17 cellular contexts compared by ENCODE assay signal in genomic region chr17:1440921-1441320, GRCh38. TPM values are rescaled to one million over a fixed set of nuclear protein-coding genes. Genes with fewer than 3 reads are reported as not detected.
A peak's percentile ranks its signal among the peaks of the same experiment; 100 is the strongest.
DNase-seq lines count a peak whose midpoint lies in the region; ATAC-seq, FAIRE-seq and TF ChIP-seq lines count a peak whose summit lies in the region.
"Had no signal": no experiment of that assay in that cellular context is flagged by ENCODE, and none has a peak within 500 bp of the region (broad histone marks: within the 10 kb centered on the region; RNA-seq: fewer than 3 reads in every experiment).

No MANE protein-coding gene starts in this region.

- H2BK12ac ChIP-seq in H1 (ENCODE audit: low read depth, low read length): no peak overlapping the region
- H2BK12ac ChIP-seq in trophoblast cell (ENCODE audit: low read length): no peak overlapping the region

- WGBS in A549 (ENCODE audit: missing lambda C conversion rate): 93% methylated on average over 8 of the region's 8 CpGs
- WGBS in IMR-90 (ENCODE audit: extremely low coverage in 2 of 2, insufficient read length in 1 of 2), 2 experiments: no CpG with 5 or more reads among the region's 8 CpGs
- 93% methylated on average over 8 of the region's 8 CpGs; no CpG with 5 or more reads in 1 of the 2 experiments for WGBS in H1 (ENCODE audit: extremely low coverage in 1 of 2, insufficient coverage in 1 of 2, insufficient read length in 1 of 2, insufficient replicate concordance in 2 of 2, low coverage in 1 of 2, low lambda C conversion rate in 2 of 2, missing lambda C conversion rate in 1 of 2), 2 experiments
- WGBS in trophoblast cell (ENCODE audit: extremely low coverage, insufficient coverage, insufficient read length): no CpG with 5 or more reads among the region's 8 CpGs

- H3K4me3 ChIP-seq in A549 (no peak overlapping the region), IMR-90 (ENCODE audit: insufficient read depth, low read depth, low read length) (no peak overlapping the region), H1 (ENCODE audit: extremely low read depth in 1 of 4, insufficient read depth in 2 of 4, low read depth in 3 of 4, low read length in 4 of 4) (no peak overlapping the region), trophoblast cell (ENCODE audit: low read depth, low read length) (no peak overlapping the region)
- H3K4me3 ChIP-seq: K562 had no signal

- no peaks in the 10 kb centered on the region for H3K23me2 ChIP-seq in H1 (ENCODE audit: low read depth, low read length)

- no peak overlapping the region for H4K12ac ChIP-seq in trophoblast cell (ENCODE audit: low read depth, low read length)

- no peak overlapping the region for H4K8ac ChIP-seq in IMR-90 (ENCODE audit: low read depth in 2 of 2, low read length in 2 of 2)
- H4K8ac ChIP-seq in H1 (ENCODE audit: extremely low read depth, insufficient read depth, low read length): no peak overlapping the region
- H4K8ac ChIP-seq in trophoblast cell (ENCODE audit: low read depth, low read length): no peak overlapping the region

- TF ChIP-seq RAD21 in A549 (conservative IDR thresholded peaks at IDR 0.05 in 1 of 2, IDR thresholded peaks at IDR 0.05 in 1 of 2) (no peak), IMR-90 (IDR thresholded peaks at IDR 0.05; ENCODE audit: low read length) (no peak), H1 (IDR thresholded peaks at IDR 0.05 in 1 of 2, conservative IDR thresholded peaks at IDR 0.05 in 1 of 2; ENCODE audit: low read depth in 2 of 2, low read length in 2 of 2) (no peak)

- peaks cover 17% of the 10 kb centered on the region for H3K9me1 ChIP-seq in IMR-90 (ENCODE audit: insufficient read depth, low read length)

- H2BK120ac ChIP-seq in IMR-90 (ENCODE audit: low read depth, low read length) (no peak overlapping the region), H1 (replicated peaks; ENCODE audit: low read depth, low read length) (no peak overlapping the region), trophoblast cell (ENCODE audit: insufficient read depth, low read length, poor library complexity) (no peak overlapping the region)

- H4K20me1 ChIP-seq in IMR-90 (ENCODE audit: insufficient read depth, low read length) (peaks cover 82% of the 10 kb centered on the region), H1 (replicated peaks in 1 of 2; ENCODE audit: control insufficient read depth in 1 of 2, insufficient read depth in 2 of 2, low read length in 2 of 2) (peaks cover 6 to 8% of the 10 kb centered on the region in 2 experiments)

- H2BK20ac ChIP-seq in IMR-90 (ENCODE audit: low read depth, low read length) (no peak overlapping the region), H1 (ENCODE audit: low read length) (no peak overlapping the region)

- H3K27me3 ChIP-seq in IMR-90 (ENCODE audit: control insufficient read depth, insufficient read depth, low read length) (no peaks in the 10 kb centered on the region), H1 (replicated peaks in 1 of 4; ENCODE audit: control insufficient read depth in 3 of 4, extremely low read depth in 1 of 4, insufficient read depth in 3 of 4, low read length in 3 of 4) (no peaks in the 10 kb centered on the region), trophoblast cell (ENCODE audit: insufficient read depth, low read length) (no peaks in the 10 kb centered on the region)

- H2BK5ac ChIP-seq in IMR-90 (ENCODE audit: low read depth, low read length, poor library complexity, severe bottlenecking) (peak overlapping the region; percentile 11), H1 (ENCODE audit: low read depth, low read length) (peak overlapping the region; percentile 24; the same call in 1 of the 2 replicates), trophoblast cell (ENCODE audit: low read depth, low read length, poor library complexity) (no peak overlapping the region)

- in situ Hi-C loops in IMR-90 (cut with MboI; ENCODE audit: low sequenced_read_pairs): no loop called here

- no peak overlapping the region for H4K91ac ChIP-seq in IMR-90 (ENCODE audit: insufficient read depth, low read depth, low read length)
- no peak overlapping the region for H4K91ac ChIP-seq in H1 (replicated peaks; ENCODE audit: insufficient read length, low read length)
- no peak overlapping the region for H4K91ac ChIP-seq in trophoblast cell (ENCODE audit: low read depth, low read length)

- H3K4me2 ChIP-seq in A549 (no peak overlapping the region), IMR-90 (ENCODE audit: low read depth, low read length) (no peak overlapping the region), H1 (ENCODE audit: insufficient read depth in 1 of 2, low read depth in 2 of 2, low read length in 2 of 2) (no peak overlapping the region), trophoblast cell (ENCODE audit: low read length) (no peak overlapping the region)

- H3K18ac ChIP-seq in IMR-90 (ENCODE audit: low read depth, low read length) (no peak overlapping the region), H1 (ENCODE audit: extremely low read depth, low read length) (no peak overlapping the region), trophoblast cell (ENCODE audit: low read length) (no peak overlapping the region)

- H3K14ac ChIP-seq in IMR-90 (replicated peaks; ENCODE audit: low read depth, low read length): no peak overlapping the region
- H3K14ac ChIP-seq in H1 (ENCODE audit: insufficient read length): no peak overlapping the region
- no peak overlapping the region for H3K14ac ChIP-seq in trophoblast cell (ENCODE audit: low read length)

- POLR2A ChIA-PET in A549 (lab: Yijun Ruan, JAX): interaction anchor here (1.1 kb wide), 1 partner anchor 47 kb away, joined by 3 read pairs; no protein-coding TSS in a partner anchor
- POLR2A ChIA-PET in IMR-90 (lab: Charles Lee; ENCODE audit: unreplicated experiment): no interaction called here
- POLR2A ChIA-PET in H1 (lab: Charles Lee; ENCODE audit: partially characterized antibody): interaction anchor here (0.7 to 1.3 kb wide), 6 partner anchors 17 to 45 kb away, joined by 3 to 5 read pairs (median 4); no protein-coding TSS in a partner anchor

- no peak overlapping the region for H4K5ac ChIP-seq in IMR-90 (ENCODE audit: low read depth, low read length)
- no peak overlapping the region for H4K5ac ChIP-seq in H1 (ENCODE audit: insufficient read length, low read depth, low read length)

- TF ChIP-seq EP300 in A549 (IDR thresholded peaks at IDR 0.05) (no peak), H1 (IDR thresholded peaks at IDR 0.05; ENCODE audit: borderline replicate concordance in 1 of 2, low read depth in 2 of 2, low read length in 2 of 2) (no peak)

- FAIRE-seq in A549 (lab: Jason Lieb, UNC) (no peak), H1 (lab: Jason Lieb, UNC) (no peak)
- FAIRE-seq: K562 had no signal

- no peak for TF ChIP-seq POLR2A in A549 (IDR thresholded peaks at IDR 0.05; ENCODE audit: low read length)
- TF ChIP-seq POLR2A in IMR-90 (IDR thresholded peaks at IDR 0.05; ENCODE audit: low read depth, low read length): no peak
- TF ChIP-seq POLR2A in H1 (IDR thresholded peaks at IDR 0.05; ENCODE audit: control extremely low read depth in 1 of 2, low read depth in 2 of 2, low read length in 2 of 2): no peak

- H3K36me3 ChIP-seq in IMR-90 (ENCODE audit: control insufficient read depth, insufficient read depth, low read length): peaks cover 19% of the 10 kb centered on the region
- peaks cover under 1 to 12% (median 9%) of the 10 kb centered on the region in 4 experiments; a peak in 6 of 8 replicates for H3K36me3 ChIP-seq in H1 (ENCODE audit: control insufficient read depth in 2 of 4, insufficient read depth in 4 of 4, low read length in 3 of 4)
- H3K36me3 ChIP-seq in trophoblast cell (ENCODE audit: control insufficient read depth in 1 of 2, insufficient read depth in 2 of 2, low read length in 2 of 2): peaks cover 15 to 29% of the 10 kb centered on the region in 2 experiments

- peak overlapping the region; percentile 24; the same call in 1 of the 2 replicates for H3K4ac ChIP-seq in IMR-90 (ENCODE audit: low read depth, low read length)
- H3K4ac ChIP-seq in H1 (replicated peaks; ENCODE audit: insufficient read length, low read depth, low read length): no peak overlapping the region
- peak overlapping the region; percentile 31 for H3K4ac ChIP-seq in trophoblast cell (ENCODE audit: low read depth, low read length)

- H2AK5ac ChIP-seq in IMR-90 (ENCODE audit: low read depth, low read length) (no peak overlapping the region), H1 (ENCODE audit: low read depth, low read length) (no peak overlapping the region), trophoblast cell (ENCODE audit: low read length) (no peak overlapping the region)

- peaks cover 9 to 59% of the 10 kb centered on the region in 2 experiments for H3K79me1 ChIP-seq in IMR-90 (ENCODE audit: low read depth in 1 of 2, low read length in 2 of 2)
- peaks cover 6% of the 10 kb centered on the region for H3K79me1 ChIP-seq in H1 (ENCODE audit: low read depth, low read length)
- no peaks in the 10 kb centered on the region for H3K79me1 ChIP-seq in trophoblast cell (ENCODE audit: low read length)

- intact Hi-C loops in IMR-90 (cut with micrococcal nuclease): no loop called here

- TF ChIP-seq CTCF in A549 (IDR thresholded peaks at IDR 0.05) (no peak), IMR-90 (conservative IDR thresholded peaks at IDR 0.05; ENCODE audit: low read depth, low read length) (no peak), H1 (IDR thresholded peaks at IDR 0.05; ENCODE audit: control extremely low read depth in 1 of 3, insufficient read depth in 1 of 3, low read depth in 1 of 3, low read length in 3 of 3) (no peak)

- DNase-seq in A549 (ENCODE audit: low read depth in 1 of 2, low spot score in 1 of 2): no peak
- DNase-seq in IMR-90: no peak
- no peak for DNase-seq in H1 (ENCODE audit: low read depth in 1 of 2, low spot score in 2 of 2)
- DNase-seq in trophoblast cell: peak; percentile 85 to 88
- no peak for DNase-seq in SKM-1 (lab: John Stamatoyannopoulos, UW; ENCODE audit: unreplicated experiment)
- DNase-seq in 8988T: no peak
- DNase-seq: ACHN; AML-193; CD4-positive, alpha-beta T cell; DMS153; DMS79; GDM1; GOT3; H9 had no signal

- CTCF ChIA-PET in A549 (lab: Yijun Ruan, JAX) (interaction anchor here (0.7 to 1.5 kb wide), 3 partner anchors 12 to 75 kb away, joined by 3 to 4 read pairs (median 4); no protein-coding TSS in a partner anchor), IMR-90 (lab: Yijun Ruan, JAX) (no interaction called here), H1 (lab: Charles Lee; ENCODE audit: partially characterized antibody) (interaction anchor here (0.6 to 1.7 kb wide), 6 partner anchors 13 to 341 kb away, joined by 3 to 6 read pairs (median 3); no protein-coding TSS in a partner anchor)

- H3K56ac ChIP-seq in IMR-90 (ENCODE audit: extremely low read depth, insufficient read depth, low read length): no peak overlapping the region
- no peak overlapping the region for H3K56ac ChIP-seq in H1 (replicated peaks; ENCODE audit: insufficient read length, low read depth, low read length)

- H2AFZ ChIP-seq in IMR-90 (replicated peaks; ENCODE audit: low read length, poor library complexity): no peak overlapping the region
- no peak overlapping the region for H2AFZ ChIP-seq in H1 (ENCODE audit: low read length)
- H2AFZ ChIP-seq in trophoblast cell (ENCODE audit: insufficient read depth, low read length, poor library complexity): no peak overlapping the region

- peaks cover 12 to 82% of the 10 kb centered on the region in 2 experiments for H3K79me2 ChIP-seq in H1 (ENCODE audit: control insufficient read depth in 1 of 2, insufficient read depth in 2 of 2, low read length in 2 of 2)
- peaks cover 10% of the 10 kb centered on the region for H3K79me2 ChIP-seq in trophoblast cell (ENCODE audit: control insufficient read depth, insufficient read depth, low read length, poor library complexity)

- H3K9ac ChIP-seq in IMR-90 (ENCODE audit: low read depth, low read length) (no peak overlapping the region), H1 (replicated peaks in 1 of 4; ENCODE audit: extremely low read depth in 1 of 4, low read depth in 3 of 4, low read length in 3 of 4) (no peak overlapping the region), trophoblast cell (ENCODE audit: low read length) (no peak overlapping the region)

- H3K23ac ChIP-seq in IMR-90 (ENCODE audit: low read depth, low read length) (no peak overlapping the region), H1 (ENCODE audit: insufficient read length) (no peak overlapping the region), trophoblast cell (ENCODE audit: low read length) (no peak overlapping the region)

- H2AK9ac ChIP-seq in IMR-90 (replicated peaks; ENCODE audit: low read depth, low read length, poor library complexity): no peak overlapping the region

- H2BK15ac ChIP-seq in IMR-90 (ENCODE audit: low read depth, low read length): no peak overlapping the region
- H2BK15ac ChIP-seq in H1 (ENCODE audit: low read length): no peak overlapping the region

- ATAC-seq in A549: no peak
- ATAC-seq in IMR-90 (ENCODE audit: low read depth): no peak
- no peak for ATAC-seq in GM19023 (IDR thresholded peaks at IDR 0.05; ENCODE audit: unreplicated experiment)
- ATAC-seq: K562 had no signal

- H3K27ac ChIP-seq in A549: no peak overlapping the region
- H3K27ac ChIP-seq in IMR-90 (ENCODE audit: insufficient read depth, low read length): no peak overlapping the region
- no peak overlapping the region for H3K27ac ChIP-seq in H1 (ENCODE audit: low read depth, low read length)
- no peak overlapping the region for H3K27ac ChIP-seq in trophoblast cell (ENCODE audit: low read depth, low read length)
- H3K27ac ChIP-seq: C4-2B had no signal

- dilution Hi-C loops in IMR-90 (cut with HindIII; ENCODE audit: low sequenced_read_pairs, unreplicated experiment): no loop called here

- H3K9me3 ChIP-seq in A549: no peaks in the 10 kb centered on the region
- H3K9me3 ChIP-seq in IMR-90 (ENCODE audit: control insufficient read depth, insufficient read depth, low read length): no peaks in the 10 kb centered on the region
- H3K9me3 ChIP-seq in H1 (ENCODE audit: insufficient read depth in 2 of 2, low read depth in 1 of 2, low read length in 1 of 2): no peaks in the 10 kb centered on the region
- peaks cover 2% of the 10 kb centered on the region for H3K9me3 ChIP-seq in trophoblast cell (ENCODE audit: insufficient read depth, low read depth, low read length)

- peaks cover 15% of the 10 kb centered on the region for H3K4me1 ChIP-seq in A549
- H3K4me1 ChIP-seq in IMR-90 (ENCODE audit: control insufficient read depth, insufficient read depth, low read length): peaks cover 15% of the 10 kb centered on the region
- no peaks in the 10 kb centered on the region for H3K4me1 ChIP-seq in H1 (replicated peaks in 1 of 4; ENCODE audit: control insufficient read depth in 3 of 4, insufficient read depth in 4 of 4, low read length in 3 of 4)
- peaks cover 0 to 12% of the 10 kb centered on the region in 2 experiments for H3K4me1 ChIP-seq in trophoblast cell (ENCODE audit: control insufficient read depth in 1 of 2, insufficient read depth in 2 of 2, low read length in 2 of 2)

- BruUV-seq in IMR-90 (replicated peaks; lab: Mats Ljungman, UMichigan): no TSS peak

RNA-seq across cellular contexts. Expression of gene CRK, which starts 15.1 kb away (rescaled TPM):
- polyA plus RNA-seq in A549 (2011; rRNA removed): 117 and 124 TPM in 2 replicates
- 53.5 and 59.6 TPM in 2 replicates for polyA plus RNA-seq in A549 (2012; cell fraction: cytosol; rRNA removed)
- polyA plus RNA-seq in A549 (2012; cell fraction: nucleus; rRNA removed): 16.5 and 24.4 TPM in 2 replicates
- 73.1 to 76.5 TPM (median 75.1 TPM) in 3 replicates for polyA plus RNA-seq in A549 (2017; fragmentation: RNase III; extraction: RNeasy Plus Mini Kit Qiagen cat#74134 plus additional on column Dnase treatment)
- 59.6 and 77.1 TPM in 2 replicates for polyA minus RNA-seq in A549 (2011; rRNA and poly(A)+ RNA removed)
- 100 and 123 TPM in 2 replicates for total RNA-seq in IMR-90 (2012; rRNA removed)
- 48.5 and 57.6 TPM in 2 replicates for polyA plus RNA-seq in IMR-90 (2012; rRNA removed)
- polyA plus RNA-seq in IMR-90 (2012; cell fraction: cytosol; rRNA removed): 21.4 and 31.0 TPM in 2 replicates
- 8.5 and 27.3 TPM in 2 replicates for polyA plus RNA-seq in IMR-90 (2012; cell fraction: nucleus; rRNA removed; ENCODE audit: low replicate concordance)
- total RNA-seq in H1 (2021; fragmentation: NEBNext Ultra II Directional; extraction: Animal tissue kit (Norgen Biotek cat#: 25700)): 51.9 and 57.1 TPM in 2 replicates
- 25.7 and 32.8 TPM in 2 replicates for polyA plus RNA-seq in H1 (2011; rRNA removed)
- 40.4 TPM for polyA plus RNA-seq in H1 (2011; cell fraction: cytosol; rRNA removed)
- polyA plus RNA-seq in H1 (2011; cell fraction: nucleus; rRNA removed): 10.4 TPM
- 30.5 to 38.1 TPM (median 34.7 TPM) in 4 replicates for polyA plus RNA-seq in H1 (2012, experiment 1 of 2)
- polyA plus RNA-seq in H1 (2012, experiment 2 of 2): 4.9 TPM
- polyA plus RNA-seq in H1 (2013, experiment 1 of 2): 27.5 TPM
- polyA plus RNA-seq in H1 (2013, experiment 2 of 2): 28.4 TPM
- 50.9 and 59.7 TPM in 2 replicates for polyA minus RNA-seq in H1 (2011; rRNA and poly(A)+ RNA removed)
- 29.9 TPM for polyA minus RNA-seq in H1 (2011; cell fraction: cytosol; rRNA and poly(A)+ RNA removed)
- polyA minus RNA-seq in H1 (2011; cell fraction: nucleus; rRNA and poly(A)+ RNA removed): 17.3 TPM
- 43.6 and 43.9 TPM in 2 replicates for polyA plus RNA-seq in trophoblast cell (2013)

RNA-seq across cellular contexts. Expression of gene YWHAE, which starts 40.9 kb away (rescaled TPM):
- polyA plus RNA-seq in A549 (2011; rRNA removed) (1,017 and 1,284 TPM in 2 replicates), A549 (2017; fragmentation: RNase III; extraction: RNeasy Plus Mini Kit Qiagen cat#74134 plus additional on column Dnase treatment) (1,548 to 1,575 TPM (median 1,561 TPM) in 3 replicates), IMR-90 (2012; rRNA removed) (774 and 817 TPM in 2 replicates), H1 (2011; rRNA removed) (366 and 559 TPM in 2 replicates)
- polyA plus RNA-seq in A549 (2012; cell fraction: cytosol; rRNA removed): 663 and 976 TPM in 2 replicates
- polyA plus RNA-seq in A549 (2012; cell fraction: nucleus; rRNA removed): 278 and 353 TPM in 2 replicates
- 571 and 643 TPM in 2 replicates for polyA minus RNA-seq in A549 (2011; rRNA and poly(A)+ RNA removed)
- 358 and 964 TPM in 2 replicates for total RNA-seq in IMR-90 (2012; rRNA removed)
- 140 and 369 TPM in 2 replicates for polyA plus RNA-seq in IMR-90 (2012; cell fraction: cytosol; rRNA removed)
- polyA plus RNA-seq in IMR-90 (2012; cell fraction: nucleus; rRNA removed; ENCODE audit: low replicate concordance): 42.1 and 246 TPM in 2 replicates
- total RNA-seq in H1 (2021; fragmentation: NEBNext Ultra II Directional; extraction: Animal tissue kit (Norgen Biotek cat#: 25700)): 1,186 and 1,198 TPM in 2 replicates
- 1,113 TPM for polyA plus RNA-seq in H1 (2011; cell fraction: cytosol; rRNA removed)
- polyA plus RNA-seq in H1 (2011; cell fraction: nucleus; rRNA removed): 216 TPM
- 983 to 1,666 TPM (median 1,204 TPM) in 4 replicates for polyA plus RNA-seq in H1 (2012, experiment 1 of 2)
- 617 TPM for polyA plus RNA-seq in H1 (2012, experiment 2 of 2)
- polyA plus RNA-seq in H1 (2013, experiment 1 of 2): 631 TPM
- polyA plus RNA-seq in H1 (2013, experiment 2 of 2): 696 TPM
- 566 and 613 TPM in 2 replicates for polyA minus RNA-seq in H1 (2011; rRNA and poly(A)+ RNA removed)
- 578 TPM for polyA minus RNA-seq in H1 (2011; cell fraction: cytosol; rRNA and poly(A)+ RNA removed)
- 202 TPM for polyA minus RNA-seq in H1 (2011; cell fraction: nucleus; rRNA and poly(A)+ RNA removed)
- 619 and 645 TPM in 2 replicates for polyA plus RNA-seq in trophoblast cell (2013)

RNA-seq across cellular contexts. Expression of gene MYO1C, which starts 51.6 kb away (rescaled TPM):
- polyA plus RNA-seq in A549 (2011; rRNA removed): 101 and 108 TPM in 2 replicates
- polyA plus RNA-seq in A549 (2012; cell fraction: cytosol; rRNA removed): 137 and 142 TPM in 2 replicates
- polyA plus RNA-seq in A549 (2012; cell fraction: nucleus; rRNA removed): 175 and 218 TPM in 2 replicates
- polyA plus RNA-seq in A549 (2017; fragmentation: RNase III; extraction: RNeasy Plus Mini Kit Qiagen cat#74134 plus additional on column Dnase treatment): 120 to 127 TPM (median 123 TPM) in 3 replicates
- polyA minus RNA-seq in A549 (2011; rRNA and poly(A)+ RNA removed): 357 and 380 TPM in 2 replicates
- 174 and 196 TPM in 2 replicates for total RNA-seq in IMR-90 (2012; rRNA removed)
- polyA plus RNA-seq in IMR-90 (2012; rRNA removed): 162 and 188 TPM in 2 replicates
- polyA plus RNA-seq in IMR-90 (2012; cell fraction: cytosol; rRNA removed): 98.5 and 136 TPM in 2 replicates
- polyA plus RNA-seq in IMR-90 (2012; cell fraction: nucleus; rRNA removed; ENCODE audit: low replicate concordance): 327 and 394 TPM in 2 replicates
- total RNA-seq in H1 (2021; fragmentation: NEBNext Ultra II Directional; extraction: Animal tissue kit (Norgen Biotek cat#: 25700)): 78.6 and 80.2 TPM in 2 replicates
- polyA plus RNA-seq in H1 (2011; rRNA removed): 40.1 and 52.4 TPM in 2 replicates
- polyA plus RNA-seq in H1 (2011; cell fraction: cytosol; rRNA removed): 44.8 TPM
- 101 TPM for polyA plus RNA-seq in H1 (2011; cell fraction: nucleus; rRNA removed)
- 42.7 to 57.4 TPM (median 55.0 TPM) in 4 replicates for polyA plus RNA-seq in H1 (2012, experiment 1 of 2)
- polyA plus RNA-seq in H1 (2012, experiment 2 of 2): 52.1 TPM
- 32.7 TPM for polyA plus RNA-seq in H1 (2013, experiment 1 of 2)
- polyA plus RNA-seq in H1 (2013, experiment 2 of 2): 31.0 TPM
- polyA minus RNA-seq in H1 (2011; rRNA and poly(A)+ RNA removed): 116 and 124 TPM in 2 replicates
- polyA minus RNA-seq in H1 (2011; cell fraction: cytosol; rRNA and poly(A)+ RNA removed): 57.5 TPM
- 44.3 TPM for polyA minus RNA-seq in H1 (2011; cell fraction: nucleus; rRNA and poly(A)+ RNA removed)
- 83.3 and 84.7 TPM in 2 replicates for polyA plus RNA-seq in trophoblast cell (2013)

Comparison
In these comparisons a context has a peak if more than half of its experiments do, and no peak if none do; other contexts are left out.
1. DNase-seq: peak in trophoblast cell (2 of 2); none in A549 (0 of 2), IMR-90 (single experiment), H1 (0 of 2), SKM-1 (single experiment) and 8988T (single experiment).